ENCODE assay signal across 8 cellular contexts in the genomic region with DNA sequence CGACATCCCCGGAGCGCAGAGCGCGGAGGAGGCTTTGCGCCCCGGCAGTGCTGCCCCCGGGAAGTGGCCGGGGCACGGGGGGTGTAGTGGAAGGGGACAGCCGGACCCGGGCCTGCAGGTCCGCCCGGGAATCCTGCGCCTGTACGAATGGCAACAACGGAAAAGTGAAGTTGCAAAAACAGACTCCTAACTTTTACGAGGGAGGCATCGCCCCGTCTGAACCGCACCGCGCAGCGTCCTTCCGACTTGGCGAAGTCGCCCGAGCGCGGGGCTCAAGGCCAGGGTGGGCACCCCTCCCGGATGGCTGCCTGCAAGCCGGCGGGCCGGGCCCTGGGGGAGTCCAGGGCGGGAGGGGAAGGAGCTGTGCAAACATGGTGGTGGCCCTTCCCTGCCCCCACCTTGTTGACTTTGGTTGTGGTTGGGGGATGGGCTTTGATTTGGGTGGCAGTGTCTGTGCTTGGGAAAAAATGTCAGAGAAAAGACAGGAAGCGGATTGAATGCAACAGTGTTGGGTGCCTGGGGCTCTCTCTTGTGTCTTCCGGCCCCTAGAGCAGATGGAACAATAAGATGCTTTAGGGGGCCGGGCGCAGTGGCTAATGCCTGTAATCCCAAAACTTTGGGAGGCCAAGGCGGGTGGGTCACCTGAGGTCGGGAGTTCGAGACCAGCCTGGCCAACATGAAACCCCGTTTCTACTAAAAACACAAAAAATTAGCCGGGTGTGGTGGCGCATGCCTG. TPM values are rescaled to one million over a fixed set of nuclear protein-coding genes. Genes with fewer than 3 reads are reported as not detected.
DNase-seq lines count a peak whose midpoint lies in the region; ATAC-seq and TF ChIP-seq lines count a peak whose summit lies in the region.

No MANE protein-coding gene starts in this region.

- no peaks in the 10 kb centered on the region for H3K27me3 ChIP-seq in WERI-Rb-1 (ENCODE audit: insufficient read depth, low read depth, severe bottlenecking)

- ATAC-seq in left colon: peak; percentile 30
- ATAC-seq in GM21723 (IDR thresholded peaks at IDR 0.05; ENCODE audit: unreplicated experiment): no peak
- ATAC-seq in HG03378 (IDR thresholded peaks at IDR 0.05; ENCODE audit: unreplicated experiment): no peak

- peaks cover 20% of the 10 kb centered on the region for H3K36me3 ChIP-seq in WERI-Rb-1

- peak overlapping the region; percentile 82 for H3K4me3 ChIP-seq in GM12865 (ENCODE audit: low read depth, low read length)
- peak overlapping the region; percentile 79 for H3K4me3 ChIP-seq in WERI-Rb-1 (ENCODE audit: low read depth, low read length)
- peak overlapping the region; percentile 82 for H3K4me3 ChIP-seq in choroid plexus epithelial cell (ENCODE audit: low read depth, low read length)

- intact Hi-C loops in left colon (cut with DNase I, micrococcal nuclease): no loop called here

- no peaks in the 10 kb centered on the region for H3K9me3 ChIP-seq in WERI-Rb-1 (ENCODE audit: severe bottlenecking)

- peak overlapping the region; percentile 93 for H3K27ac ChIP-seq in WERI-Rb-1

- DNase-seq in GM12865 (ENCODE audit: low read depth): peak; percentile 70
- peak; percentile 10 for DNase-seq in NCI-H1105 (lab: John Stamatoyannopoulos, UW)
- DNase-seq in WERI-Rb-1: peak; percentile 81
- DNase-seq in choroid plexus epithelial cell (ENCODE audit: low read depth): peak; percentile 55
- peak; percentile 69 to 73 for DNase-seq in left colon
- peak; percentile 61 to 69 for DNase-seq in stimulated activated CD4-positive, alpha-beta T cell treated with anti-CD3 and anti-CD28 coated beads, Interleukin-2, amount 100 ng/mL, for 24 hours

- no peak for TF ChIP-seq CTCF in GM12865 (IDR thresholded peaks at IDR 0.05; ENCODE audit: insufficient read depth, low read depth, low read length, missing control alignments)
- TF ChIP-seq CTCF in WERI-Rb-1 (IDR thresholded peaks at IDR 0.05; ENCODE audit: low read depth, low read length): no peak
- no peak for TF ChIP-seq CTCF in choroid plexus epithelial cell (conservative IDR thresholded peaks at IDR 0.05; ENCODE audit: low read depth, low read length)

RNA-seq across cellular contexts. Expression of gene RNF213, which starts 0.7 kb away (rescaled TPM):
- total RNA-seq in left colon: 100 to 1,000 TPM in 1 of 2 donors, 10 to 100 TPM in 1; 95.9 to 142 TPM

RNA-seq across cellular contexts. Expression of gene SLC26A11, which starts 41.1 kb away (rescaled TPM):
- total RNA-seq in left colon: 1 to 10 TPM; 9.4 to 10.0 TPM

RNA-seq across cellular contexts. Expression of gene SGSH, which starts 41.2 kb away (rescaled TPM):
- 10 to 100 TPM; 51.2 to 54.9 TPM for total RNA-seq in left colon

Comparison
In these comparisons a context has a peak if more than half of its experiments do, and no peak if none do; other contexts are left out.
1. DNase-seq: peak in every context shown above with its lines; median percentile 81 in WERI-Rb-1; 71 in left colon; 70 in GM12865; 65 in stimulated activated CD4-positive, alpha-beta T cell treated with anti-CD3 and anti-CD28 coated beads, Interleukin-2, amount 100 ng/mL, for 24 hours; 55 in choroid plexus epithelial cell; 10 in NCI-H1105.